In genomic region chr3:193490580-193490979, GRCh38 we compare ENCODE assay signal across 29 cellular contexts.
A peak's percentile ranks its signal among the peaks of the same experiment; 100 is the strongest.
DNase-seq lines count a peak whose midpoint lies in the region; ATAC-seq, FAIRE-seq and TF ChIP-seq lines count a peak whose summit lies in the region.
"Had no signal": no experiment of that assay in that cellular context is flagged by ENCODE, and none has a peak within 500 bp of the region (broad histone marks: within the 10 kb centered on the region; RNA-seq: fewer than 3 reads in every experiment).

No MANE protein-coding gene starts in this region.

- H3K4me3 ChIP-seq in esophagus squamous epithelium (no peak overlapping the region), muscle layer of duodenum (ENCODE audit: low read depth in 1 of 2, low read length in 2 of 2) (no peak overlapping the region), upper lobe of left lung (no peak overlapping the region)
- H3K4me3 ChIP-seq: A549, GM12878 had no signal

- no peak overlapping the region for H4K5ac ChIP-seq in H9 (ENCODE audit: insufficient read length, low read depth, low read length)

- FAIRE-seq in RCC 7860 (lab: Jason Lieb, UNC) = no peak
- FAIRE-seq: A549, GM12878, H54 had no signal

- H2BK12ac ChIP-seq in H9 (ENCODE audit: insufficient read length, low read depth, low read length) = no peak overlapping the region

- no peak overlapping the region for H3K27ac ChIP-seq in H9 (ENCODE audit: insufficient read length, low read depth, low read length)
- peak overlapping the region in 3 of 4 donors; percentile 14 to 59 (median 42) for H3K27ac ChIP-seq in esophagus squamous epithelium
- peak overlapping the region; percentile 22 for H3K27ac ChIP-seq in muscle layer of duodenum (ENCODE audit: low read length)
- peak overlapping the region in 3 of 4 donors; percentile 16 to 24 (median 23) for H3K27ac ChIP-seq in upper lobe of left lung
- H3K27ac ChIP-seq: A549, KMS-11, RWPE1 had no signal

- no peak overlapping the region for H3K14ac ChIP-seq in H9 (ENCODE audit: insufficient read depth, low read length)

- no peak overlapping the region for H2BK20ac ChIP-seq in H9 (ENCODE audit: low read depth, low read length, poor library complexity, severe bottlenecking)

- H2BK120ac ChIP-seq in H9 (ENCODE audit: low read depth, low read length, poor library complexity, severe bottlenecking) = no peak overlapping the region

- no peak for TF ChIP-seq POLR2A in esophagus squamous epithelium (IDR thresholded peaks at IDR 0.05)
- no peak for TF ChIP-seq POLR2A in upper lobe of left lung (IDR thresholded peaks at IDR 0.05)

- no peak overlapping the region for H3T11ph ChIP-seq in H9 (ENCODE audit: low read length)

- H4K20me1 ChIP-seq in H9 (ENCODE audit: control insufficient read depth, insufficient read depth, insufficient read length) = no peaks in the 10 kb centered on the region

- no peak overlapping the region for H3K9ac ChIP-seq in H9 (ENCODE audit: extremely low read depth, insufficient read length, low read length)
- H3K9ac ChIP-seq: KMS-11 had no signal

- H3K23me2 ChIP-seq in H9 (ENCODE audit: insufficient read length, low read depth, low read length, poor library complexity, severe bottlenecking) = no peaks in the 10 kb centered on the region

- no CpG with 5 or more reads among the region's 4 CpGs for WGBS in H9 (ENCODE audit: extremely low coverage, insufficient read length, low lambda C conversion rate)
- WGBS in esophagus squamous epithelium, 2 donors = 48 to 56% methylated on average over 4 of the region's 4 CpGs
- WGBS in upper lobe of left lung, 2 donors = 60 to 61% methylated on average over 4 of the region's 4 CpGs

- no peaks in the 10 kb centered on the region for H3K36me3 Mint-ChIP-seq in H9 (ENCODE audit: insufficient read depth in 1 of 3, low read depth in 3 of 3)
- no peaks in the 10 kb centered on the region for H3K36me3 Mint-ChIP-seq in progenitor cell of endocrine pancreas (ENCODE audit: insufficient read depth)
- no peaks in the 10 kb centered on the region for H3K36me3 Mint-ChIP-seq in mesothelial cell of epicardium
- H3K36me3 Mint-ChIP-seq: CD8-positive, alpha-beta T cell had no signal

- ATAC-seq in upper lobe of left lung (ENCODE audit: low FRiP score in 2 of 2) (no peak), GM19395 (IDR thresholded peaks at IDR 0.05; ENCODE audit: unreplicated experiment) (no peak)
- ATAC-seq: A549; CD8-positive, alpha-beta T cell; GM12878 had no signal

- H3K4me1 Mint-ChIP-seq in H9 = no peaks in the 10 kb centered on the region
- no peaks in the 10 kb centered on the region for H3K4me1 Mint-ChIP-seq in progenitor cell of endocrine pancreas (ENCODE audit: low read depth)
- no peaks in the 10 kb centered on the region for H3K4me1 Mint-ChIP-seq in mesothelial cell of epicardium
- H3K4me1 Mint-ChIP-seq: IgD-negative memory B cell had no signal

- H3K9me3 ChIP-seq in H9 (ENCODE audit: control insufficient read depth, low read depth, low read length) (no peaks in the 10 kb centered on the region), esophagus squamous epithelium (no peaks in the 10 kb centered on the region), muscle layer of duodenum (ENCODE audit: control insufficient read depth in 1 of 2, low read length in 2 of 2) (no peaks in the 10 kb centered on the region), upper lobe of left lung (no peaks in the 10 kb centered on the region)
- H3K9me3 ChIP-seq: A549 had no signal

- H3K4me2 ChIP-seq in H9 (ENCODE audit: insufficient read depth, insufficient read length, low read length) = no peak overlapping the region
- H3K4me2 ChIP-seq: A549, KMS-11 had no signal

- intact Hi-C loops in esophagus squamous epithelium (cut with DNase I) = no loop called here

- H3K79me1 ChIP-seq in H9 (ENCODE audit: insufficient read depth, low read depth, low read length, poor library complexity, severe bottlenecking) = no peaks in the 10 kb centered on the region

- H3K36me3 ChIP-seq in esophagus squamous epithelium = no peaks in the 10 kb centered on the region
- H3K36me3 ChIP-seq in muscle layer of duodenum (ENCODE audit: control insufficient read depth in 1 of 2, insufficient read depth in 2 of 2, low read length in 2 of 2) = no peaks in the 10 kb centered on the region
- no peaks in the 10 kb centered on the region for H3K36me3 ChIP-seq in upper lobe of left lung

- H3K4me1 ChIP-seq in H9 (ENCODE audit: insufficient read depth, low read length) (no peaks in the 10 kb centered on the region), esophagus squamous epithelium (peaks cover 0 to 11% (median 0%) of the 10 kb centered on the region in 3 donors), muscle layer of duodenum (ENCODE audit: control insufficient read depth in 1 of 2, insufficient read depth in 2 of 2, low read length in 2 of 2) (peaks cover 0 to 5% of the 10 kb centered on the region in 2 donors), upper lobe of left lung (peaks cover 0 to 5% (median 2%) of the 10 kb centered on the region in 4 donors)
- H3K4me1 ChIP-seq: A549, Caco-2 had no signal

- no peaks in the 10 kb centered on the region for H3K27me3 Mint-ChIP-seq in H9 (ENCODE audit: low read depth)
- no peaks in the 10 kb centered on the region for H3K27me3 Mint-ChIP-seq in progenitor cell of endocrine pancreas
- H3K27me3 Mint-ChIP-seq in mesothelial cell of epicardium (ENCODE audit: low read depth) = peaks cover 31% of the 10 kb centered on the region
- H3K27me3 Mint-ChIP-seq: IgD-negative memory B cell had no signal

- TF ChIP-seq CTCF in H9 (conservative IDR thresholded peaks at IDR 0.05) (no peak), esophagus squamous epithelium (IDR thresholded peaks at IDR 0.05) (no peak), upper lobe of left lung (IDR thresholded peaks at IDR 0.05) (no peak), progenitor cell of endocrine pancreas (IDR thresholded peaks at IDR 0.05; ENCODE audit: unreplicated experiment) (no peak), mesothelial cell of epicardium (IDR thresholded peaks at IDR 0.05; ENCODE audit: unreplicated experiment) (no peak)

- no peak overlapping the region for H2BK5ac ChIP-seq in H9 (ENCODE audit: insufficient read length, low read length)

- H3K18ac ChIP-seq in H9 (ENCODE audit: insufficient read length, low read depth, low read length) = no peak overlapping the region

- H3K23ac ChIP-seq in H9 (ENCODE audit: insufficient read length, low read depth, low read length) = no peak overlapping the region

- no peak overlapping the region for H2AK5ac ChIP-seq in H9 (ENCODE audit: insufficient read length, low read length)

- H3K27ac Mint-ChIP-seq in H9 = no peak overlapping the region
- H3K27ac Mint-ChIP-seq in progenitor cell of endocrine pancreas = no peak overlapping the region
- H3K27ac Mint-ChIP-seq in mesothelial cell of epicardium = no peak overlapping the region
- H3K27ac Mint-ChIP-seq: CD8-positive, alpha-beta T cell; IgD-negative memory B cell had no signal

- no peak overlapping the region for H3K4ac ChIP-seq in H9 (ENCODE audit: low read depth, low read length)

- no peak for TF ChIP-seq EP300 in upper lobe of left lung (IDR thresholded peaks at IDR 0.05)

- no peak overlapping the region for H3K4me3 Mint-ChIP-seq in H9
- no peak overlapping the region for H3K4me3 Mint-ChIP-seq in progenitor cell of endocrine pancreas (ENCODE audit: low read depth)
- no peak overlapping the region for H3K4me3 Mint-ChIP-seq in mesothelial cell of epicardium
- H3K4me3 Mint-ChIP-seq: CD8-positive, alpha-beta T cell; IgD-negative memory B cell had no signal

- H2BK15ac ChIP-seq in H9 (ENCODE audit: low read depth, low read length) = no peak overlapping the region

- no peaks in the 10 kb centered on the region for H3K79me2 ChIP-seq in H9 (ENCODE audit: insufficient read depth, low read length)

- H3K27me3 ChIP-seq in H9 (ENCODE audit: insufficient read depth, low read length) = no peaks in the 10 kb centered on the region
- H3K27me3 ChIP-seq in esophagus squamous epithelium = no peaks in the 10 kb centered on the region
- H3K27me3 ChIP-seq in muscle layer of duodenum (ENCODE audit: low read depth, low read length) = no peaks in the 10 kb centered on the region
- no peaks in the 10 kb centered on the region for H3K27me3 ChIP-seq in upper lobe of left lung

- H4K8ac ChIP-seq in H9 (replicated peaks; ENCODE audit: insufficient read length, low read depth, low read length) = no peak overlapping the region

- no peaks in the 10 kb centered on the region for H3K9me3 Mint-ChIP-seq in H9
- H3K9me3 Mint-ChIP-seq in progenitor cell of endocrine pancreas (ENCODE audit: low read depth) = no peaks in the 10 kb centered on the region
- H3K9me3 Mint-ChIP-seq in mesothelial cell of epicardium = no peaks in the 10 kb centered on the region
- H3K9me3 Mint-ChIP-seq: CD8-positive, alpha-beta T cell had no signal

- peak overlapping the region; percentile 22 for H2AFZ ChIP-seq in H9 (ENCODE audit: low read length)

- DNase-seq in H9 (no peak), esophagus squamous epithelium (lab: John Stamatoyannopoulos, UW) (no peak), upper lobe of left lung (no peak), RCC 7860 (ENCODE audit: low spot score) (no peak), progenitor cell of endocrine pancreas (ENCODE audit: low spot score, unreplicated experiment) (no peak), mesothelial cell of epicardium (ENCODE audit: low spot score in 2 of 2, unreplicated experiment in 2 of 2) (no peak)
- DNase-seq: AML-193; C1 segment of cervical spinal cord; Caco-2; CD8-positive, alpha-beta T cell; DMS 273 treated with DMSO at 0.1 percent for 48 hours; DMS79; EL; GDM1; NCI-H1048; NCI-H1417; NCI-H1694; NCI-H2029 treated with DMSO at 0.1 percent for 48 hours; NCI-H2227 treated with DMSO at 0.1 percent for 48 hours; NCI-H526 treated with DMSO at 0.1 percent for 48 hours; SHP77 had no signal

- H3K56ac ChIP-seq in H9 (ENCODE audit: insufficient read length, low read depth, low read length) = no peak overlapping the region

- H4K91ac ChIP-seq in H9 (ENCODE audit: insufficient read length, low read depth, low read length) = no peak overlapping the region
